8 cellular contexts compared by ENCODE assay signal in genomic region chr9:76394896-76395244, GRCh38. TPM values are rescaled to one million over a fixed set of nuclear protein-coding genes. Genes with fewer than 3 reads are reported as not detected.
DNase-seq lines count a peak whose midpoint lies in the region; ATAC-seq and TF ChIP-seq lines count a peak whose summit lies in the region.

No MANE protein-coding gene starts in this region.

- peak; percentile 49 for ATAC-seq in GM21825 (IDR thresholded peaks at IDR 0.05; ENCODE audit: unreplicated experiment)

- H3K36me3 ChIP-seq in SJSA1 (peaks cover 28% of the 10 kb centered on the region), smooth muscle cell (ENCODE audit: low read depth) (no peaks in the 10 kb centered on the region)

- peak overlapping the region; percentile 89 for H3K4me2 ChIP-seq in smooth muscle cell

- no peaks in the 10 kb centered on the region; the same call in 1 of the 2 replicates for H3K9me3 ChIP-seq in SJSA1 (replicated peaks)
- no peaks in the 10 kb centered on the region for H3K9me3 ChIP-seq in smooth muscle cell (replicated peaks; ENCODE audit: low read depth)

- peak overlapping the region; percentile 91 for H3K9ac ChIP-seq in smooth muscle cell (ENCODE audit: low read depth)

- peak overlapping the region; percentile 97 for H2AFZ ChIP-seq in smooth muscle cell (ENCODE audit: low read depth)

- H3K27me3 ChIP-seq in SJSA1 (replicated peaks) (no peaks in the 10 kb centered on the region), smooth muscle cell (ENCODE audit: low read depth) (no peaks in the 10 kb centered on the region)

- peaks cover 9% of the 10 kb centered on the region for H3F3A ChIP-seq in smooth muscle cell (ENCODE audit: low read depth)

- peak; percentile 66 for DNase-seq in GF-D8 (lab: John Stamatoyannopoulos, UW)
- DNase-seq in LHCN-M2 (ENCODE audit: low read depth), result peak; percentile 55
- peak in 1 of 2 experiments; percentile 50 for DNase-seq in SJSA1 (ENCODE audit: low read depth in 1 of 2, low spot score in 2 of 2)
- DNase-seq in astrocyte of the cerebellum (ENCODE audit: low read depth), result no peak
- no peak for DNase-seq in smooth muscle cell (lab: John Stamatoyannopoulos, UW; ENCODE audit: unreplicated experiment)
- no peak for DNase-seq in DMS 273 (lab: John Stamatoyannopoulos, UW; ENCODE audit: unreplicated experiment)

- H3K79me2 ChIP-seq in smooth muscle cell (ENCODE audit: low read depth), result no peaks in the 10 kb centered on the region

- peak overlapping the region; percentile 92 for H3K27ac ChIP-seq in SJSA1
- H3K27ac ChIP-seq in smooth muscle cell (ENCODE audit: low read depth), result peak overlapping the region; percentile 96

- under 1% methylated on average over 14 of the region's 14 CpGs for WGBS in smooth muscle cell (ENCODE audit: low lambda C conversion rate)

- TF ChIP-seq CTCF in astrocyte of the cerebellum (IDR thresholded peaks at IDR 0.05; ENCODE audit: low read depth, low read length, missing control alignments) (no peak), smooth muscle cell (IDR thresholded peaks at IDR 0.05; ENCODE audit: borderline replicate concordance, insufficient read depth, poor library complexity, severe bottlenecking) (no peak)

- H3K4me1 ChIP-seq in SJSA1 (replicated peaks), result peaks cover 21% of the 10 kb centered on the region
- H3K4me1 ChIP-seq in smooth muscle cell (ENCODE audit: low read depth), result peaks cover 6% of the 10 kb centered on the region

- in situ Hi-C loops in astrocyte of the cerebellum (cut with HindIII; ENCODE audit: low sequenced_read_pairs), result no loop called here

- H3K4me3 ChIP-seq in SJSA1, result peak overlapping the region; percentile 86
- peak overlapping the region; percentile 86 for H3K4me3 ChIP-seq in astrocyte of the cerebellum (ENCODE audit: low read depth, low read length)
- H3K4me3 ChIP-seq in iPS-11a (ENCODE audit: low read depth, low read length), result peak overlapping the region; percentile 68
- peak overlapping the region; percentile 86 for H3K4me3 ChIP-seq in smooth muscle cell

- H4K20me1 ChIP-seq in smooth muscle cell (ENCODE audit: low read depth), result no peaks in the 10 kb centered on the region

RNA-seq across cellular contexts. Expression of gene RFK, which starts 0.6 kb away (rescaled TPM):
- 33.8 and 36.9 TPM in 2 replicates for total RNA-seq in LHCN-M2 (2014; rRNA removed)
- polyA plus RNA-seq in LHCN-M2 (2012), result 9.0 TPM
- 39.2 and 57.6 TPM in 2 replicates for total RNA-seq in SJSA1 (2014; rRNA removed; shearing (Covaris generic))
- total RNA-seq in smooth muscle cell, result 22.8 and 25.2 TPM in 2 replicates
- polyA plus RNA-seq in smooth muscle cell, result 14.2 and 18.3 TPM in 2 replicates

Comparison
In these comparisons a context has a peak if more than half of its experiments do, and no peak if none do; other contexts are left out.
1. DNase-seq: peak in GF-D8 (single experiment) and LHCN-M2 (single experiment); none in astrocyte of the cerebellum (single experiment), smooth muscle cell (single experiment) and DMS 273 (single experiment).
2. Peak in every context shown above with its lines, with median percentiles within 50 percentile points of each other: H3K4me3 ChIP-seq.